Comparison of ENCODE assay signal across 1 cellular context in genomic region chr13:75960538-75960994, GRCh38.
TF ChIP-seq lines count a peak whose summit lies in the region.

No MANE protein-coding gene starts in this region.

TF ChIP-seq in K562, 482 proteins besides CTCF, POLR2A, EP300 and RAD21 (continued from another document):
- TF ChIP-seq VEZF1 (CRISPR knock-in tag; IDR thresholded peaks at IDR 0.05) = no peak
- 0 out of 2 replicates have a peak, but pooled peaks have one; percentile 18 for TF ChIP-seq TEAD4 (IDR thresholded peaks at IDR 0.05; ENCODE audit: low read length)
- no peak for TF ChIP-seq TEAD4 (CRISPR knock-in tag; IDR thresholded peaks at IDR 0.05; ENCODE audit: borderline replicate concordance)
- no peak for TF ChIP-seq EP400 (IDR thresholded peaks at IDR 0.05)
